In the genomic region with DNA sequence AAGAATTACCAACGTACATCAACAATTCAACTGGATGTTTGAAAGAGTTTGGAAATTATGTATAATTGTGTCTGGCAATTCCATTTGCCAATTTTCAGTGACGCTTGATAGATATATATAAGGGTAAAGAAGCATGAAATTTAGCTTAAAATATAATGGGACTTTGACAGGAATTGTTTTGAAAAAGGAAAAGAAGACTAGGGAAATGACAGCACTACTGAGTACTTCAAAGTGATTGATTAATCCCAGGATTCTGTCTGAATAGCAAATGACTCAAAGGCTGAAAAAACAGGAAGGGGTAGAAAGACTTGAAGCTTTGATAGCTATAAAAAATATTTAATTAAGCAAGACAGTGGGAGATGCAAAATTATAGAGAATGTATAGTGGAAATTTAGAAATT, we compare ENCODE assay signal across 39 cellular contexts.
"Had no signal": no experiment of that assay in that cellular context is flagged by ENCODE, and none has a peak within 500 bp of the region (broad histone marks: within the 10 kb centered on the region; RNA-seq: fewer than 3 reads in every experiment).

No MANE protein-coding gene starts in this region.

- H3K9me3 ChIP-seq: adrenal gland, ascending aorta, body of pancreas, breast epithelium had no signal

- H3K27me3 ChIP-seq: adrenal gland, ascending aorta, body of pancreas, brain microvascular endothelial cell, breast epithelium, cardiac muscle cell had no signal

- H3K4me3 Mint-ChIP-seq: activated naive CD4-positive, alpha-beta T cell treated with anti-CD3 and anti-CD28 coated beads for 36 hours; activated naive CD4-positive, alpha-beta T cell treated with anti-CD3 and anti-CD28 coated beads, Interleukin-2, amount 10 ng/mL, durations not matched to agents 7 days and 5 days; activated naive CD4-positive, alpha-beta T cell treated with anti-CD3 and anti-CD28 coated beads, Interleukin-2, amount 50 U/mL, for 24 hours; activated naive CD8-positive, alpha-beta T cell; activated naive CD8-positive, alpha-beta T cell treated with anti-CD3 and anti-CD28 coated beads for 36 hours; activated naive CD8-positive, alpha-beta T cell treated with anti-CD3 and anti-CD28 coated beads, Interleukin-2, amount 10 ng/mL, durations not matched to agents 7 days and 5 days; activated naive CD8-positive, alpha-beta T cell treated with anti-CD3 and anti-CD28 coated beads, Interleukin-2, amount 50 U/mL, for 24 hours; activated T-cell treated with anti-CD3 and anti-CD28 coated beads, Interleukin-2, amount 50 U/mL, for 24 hours; activated T-cell treated with anti-CD3 and anti-CD28 coated beads, Interleukin-2, amount 50 U/mL, for 4 hours; activated T-cell treated with anti-CD3 and anti-CD28 coated beads, Interleukin-2, amount 50 U/mL, for 72 hours; activated T-helper 1 cell treated with anti-CD3 and anti-CD28 coated beads, Interleukin-12 subunit alpha, Interleukin-12 subunit beta, Interleukin-2, Interleukin-4 antibody, amounts not matched to agents 30 ng/mL and 10 ng/mL and 1 ng/mL, durations not matched to agents 14 hours and 24 hours and 36 hours; activated T-helper 17 cell treated with anti-CD3 and anti-CD28 coated beads, Interleukin-2, amount 50 U/mL, for 72 hours; brain; central memory CD8-positive, alpha-beta T cell had no signal

- H3K4me1 Mint-ChIP-seq: activated naive CD4-positive, alpha-beta T cell treated with anti-CD3 and anti-CD28 coated beads, Interleukin-2, amount 10 ng/mL, durations not matched to agents 7 days and 5 days; activated naive CD4-positive, alpha-beta T cell treated with anti-CD3 and anti-CD28 coated beads, Interleukin-2, amount 50 U/mL, for 24 hours; activated naive CD8-positive, alpha-beta T cell treated with anti-CD3 and anti-CD28 coated beads for 36 hours; activated naive CD8-positive, alpha-beta T cell treated with anti-CD3 and anti-CD28 coated beads, Interleukin-2, amount 10 ng/mL, durations not matched to agents 7 days and 5 days; activated T-helper 17 cell treated with anti-CD3 and anti-CD28 coated beads, Interleukin-2, amount 50 U/mL, for 72 hours; central memory CD8-positive, alpha-beta T cell had no signal

- H3K27ac Mint-ChIP-seq: activated naive CD4-positive, alpha-beta T cell treated with anti-CD3 and anti-CD28 coated beads for 36 hours; activated naive CD4-positive, alpha-beta T cell treated with anti-CD3 and anti-CD28 coated beads, Interleukin-2, amount 10 ng/mL, durations not matched to agents 7 days and 5 days; activated naive CD4-positive, alpha-beta T cell treated with anti-CD3 and anti-CD28 coated beads, Interleukin-2, amount 50 U/mL, for 24 hours; activated naive CD4-positive, alpha-beta T cell treated with anti-CD3 and anti-CD28 coated beads, Interleukin-2, amount 50 U/mL, for 72 hours; activated naive CD8-positive, alpha-beta T cell; activated naive CD8-positive, alpha-beta T cell treated with anti-CD3 and anti-CD28 coated beads for 36 hours; activated naive CD8-positive, alpha-beta T cell treated with anti-CD3 and anti-CD28 coated beads, Interleukin-2, amount 10 ng/mL, durations not matched to agents 7 days and 5 days; activated naive CD8-positive, alpha-beta T cell treated with anti-CD3 and anti-CD28 coated beads, Interleukin-2, amount 50 U/mL, for 24 hours; activated T-cell treated with anti-CD3 and anti-CD28 coated beads, Interleukin-2, amount 50 U/mL, for 24 hours; activated T-cell treated with anti-CD3 and anti-CD28 coated beads, Interleukin-2, amount 50 U/mL, for 72 hours; activated T-helper 1 cell treated with anti-CD3 and anti-CD28 coated beads, Interleukin-12 subunit alpha, Interleukin-12 subunit beta, Interleukin-2, Interleukin-4 antibody, amounts not matched to agents 30 ng/mL and 10 ng/mL and 1 ng/mL, durations not matched to agents 14 hours and 24 hours and 36 hours; activated T-helper 17 cell treated with anti-CD3 and anti-CD28 coated beads, Interleukin-2, amount 50 U/mL, for 72 hours; activated T-helper 2 cell treated with anti-CD3 and anti-CD28 coated beads, Interferon-gamma antibody, Interleukin-2, Interleukin-4, amounts not matched to agents 10 μg/mL and 5 μg/mL and 100 μg/mL, durations not matched to agents 14 hours and 24 hours and 36 hours; brain had no signal

- H3K4me3 ChIP-seq: adrenal gland, ascending aorta, body of pancreas, breast epithelium, cardiac muscle cell had no signal

- ATAC-seq: activated naive CD4-positive, alpha-beta T cell treated with anti-CD3 and anti-CD28 coated beads, Interleukin-2, amount 50 U/mL, for 72 hours; activated naive CD8-positive, alpha-beta T cell treated with anti-CD3 and anti-CD28 coated beads, Interleukin-2, amount 50 U/mL, for 24 hours; activated T-cell treated with anti-CD3 and anti-CD28 coated beads, Interleukin-2, amount 50 U/mL, for 4 hours; activated T-cell treated with anti-CD3 and anti-CD28 coated beads, Interleukin-2, amount 50 U/mL, for 72 hours; activated T-helper 17 cell treated with anti-CD3 and anti-CD28 coated beads, Interleukin-2, amount 50 U/mL, for 72 hours; body of pancreas had no signal

- H3K36me3 Mint-ChIP-seq: activated naive CD4-positive, alpha-beta T cell treated with anti-CD3 and anti-CD28 coated beads, Interleukin-2, amount 10 ng/mL, durations not matched to agents 7 days and 5 days; activated naive CD4-positive, alpha-beta T cell treated with anti-CD3 and anti-CD28 coated beads, Interleukin-2, amount 50 U/mL, for 24 hours; activated naive CD4-positive, alpha-beta T cell treated with anti-CD3 and anti-CD28 coated beads, Interleukin-2, amount 50 U/mL, for 72 hours; activated naive CD8-positive, alpha-beta T cell; activated naive CD8-positive, alpha-beta T cell treated with anti-CD3 and anti-CD28 coated beads for 36 hours; activated naive CD8-positive, alpha-beta T cell treated with anti-CD3 and anti-CD28 coated beads, Interleukin-2, amount 10 ng/mL, durations not matched to agents 7 days and 5 days; brain had no signal

- H3K9me3 Mint-ChIP-seq: brain had no signal

- H3K4me1 ChIP-seq: adrenal gland, ascending aorta, body of pancreas, breast epithelium had no signal

- H3K36me3 ChIP-seq: adrenal gland, ascending aorta, brain microvascular endothelial cell, breast epithelium, cardiac muscle cell had no signal

- DNase-seq: activated effector memory CD4-positive, alpha-beta T cell treated with anti-CD3 and anti-CD28 coated beads, Interleukin-2, amount 50 U/mL, for 16 hours; activated effector memory CD4-positive, alpha-beta T cell treated with Interleukin-2 at 50 U/mL for 16 hours; activated gamma-delta T cell; activated gamma-delta T cell treated with Interleukin-2 at 50 U/mL for 16 hours; activated naive CD4-positive, alpha-beta T cell; activated naive CD4-positive, alpha-beta T cell treated with anti-CD3 and anti-CD28 coated beads for 36 hours; activated naive CD4-positive, alpha-beta T cell treated with anti-CD3 and anti-CD28 coated beads, Interleukin-2, amount 10 ng/mL, durations not matched to agents 7 days and 5 days; activated naive CD4-positive, alpha-beta T cell treated with anti-CD3 and anti-CD28 coated beads, Interleukin-2, amount 50 U/mL, for 16 hours; activated naive CD4-positive, alpha-beta T cell treated with Interleukin-2 at 50 U/mL for 16 hours; activated naive CD8-positive, alpha-beta T cell treated with anti-CD3 and anti-CD28 coated beads for 36 hours; activated naive CD8-positive, alpha-beta T cell treated with anti-CD3 and anti-CD28 coated beads, Interleukin-2, amount 10 ng/mL, durations not matched to agents 7 days and 5 days; activated naive CD8-positive, alpha-beta T cell treated with anti-CD3 and anti-CD28 coated beads, Interleukin-2, amount 50 U/mL, for 24 hours; activated T-cell treated with anti-CD3 and anti-CD28 coated beads for 4 hours; activated T-cell treated with anti-CD3 and anti-CD28 coated beads, Interleukin-2, amount 50 U/mL, for 1 hour; activated T-cell treated with anti-CD3 and anti-CD28 coated beads, Interleukin-2, amount 50 U/mL, for 24 hours; activated T-cell treated with anti-CD3 and anti-CD28 coated beads, Interleukin-2, amount 50 U/mL, for 4 hours; activated T-cell treated with anti-CD3 and anti-CD28 coated beads, Interleukin-2, amount 50 U/mL, for 48 hours; activated T-cell treated with anti-CD3 and anti-CD28 coated beads, Interleukin-2, amount 50 U/mL, for 72 hours; adrenal gland; amniotic stem cell; amygdala; anterior cingulate cortex; aorta; body of pancreas; brain microvascular endothelial cell; caudate nucleus; central memory CD4-positive, alpha-beta T cell; cerebellar nuclear complex had no signal

- H3K27ac ChIP-seq: adrenal gland, ascending aorta, body of pancreas, brain microvascular endothelial cell, breast epithelium, cardiac muscle cell had no signal

- H3K27me3 Mint-ChIP-seq: activated naive CD4-positive, alpha-beta T cell treated with anti-CD3 and anti-CD28 coated beads, Interleukin-2, amount 10 ng/mL, durations not matched to agents 7 days and 5 days; activated naive CD4-positive, alpha-beta T cell treated with anti-CD3 and anti-CD28 coated beads, Interleukin-2, amount 50 U/mL, for 24 hours; activated naive CD8-positive, alpha-beta T cell; activated naive CD8-positive, alpha-beta T cell treated with anti-CD3 and anti-CD28 coated beads for 36 hours; activated naive CD8-positive, alpha-beta T cell treated with anti-CD3 and anti-CD28 coated beads, Interleukin-2, amount 10 ng/mL, durations not matched to agents 7 days and 5 days; activated naive CD8-positive, alpha-beta T cell treated with anti-CD3 and anti-CD28 coated beads, Interleukin-2, amount 50 U/mL, for 24 hours; activated T-cell treated with anti-CD3 and anti-CD28 coated beads, Interleukin-2, amount 50 U/mL, for 24 hours; activated T-helper 17 cell treated with anti-CD3 and anti-CD28 coated beads, Interleukin-2, amount 50 U/mL, for 72 hours; brain; central memory CD8-positive, alpha-beta T cell had no signal
